1 cellular context compared by ENCODE assay signal in the genomic region with DNA sequence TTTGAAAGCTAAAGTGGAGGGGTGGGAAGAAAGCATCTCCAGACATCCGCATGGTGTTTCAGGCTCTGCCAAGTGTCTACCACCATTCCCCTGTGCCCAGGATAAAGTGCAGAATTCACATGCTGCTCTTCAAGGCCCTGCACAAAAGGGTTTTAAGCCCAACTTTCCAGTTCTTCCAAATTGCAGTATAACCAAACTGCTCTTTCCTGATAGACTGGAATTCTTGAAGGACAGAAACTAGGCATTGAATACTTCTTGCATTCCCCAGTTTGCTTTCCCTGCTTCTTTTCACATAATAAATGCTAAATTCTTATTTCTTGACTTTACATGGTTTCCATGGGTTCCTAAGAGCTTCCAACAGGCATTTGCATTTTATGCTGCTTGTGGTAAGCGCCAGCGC.
A peak's percentile ranks its signal among the peaks of the same experiment; 100 is the strongest.
TF ChIP-seq lines count a peak whose summit lies in the region.

No MANE protein-coding gene starts in this region.

TF ChIP-seq in WTC11, 78 proteins besides CTCF, POLR2A, EP300 and RAD21 (continued from another document):
- TF ChIP-seq, protein P1, sequence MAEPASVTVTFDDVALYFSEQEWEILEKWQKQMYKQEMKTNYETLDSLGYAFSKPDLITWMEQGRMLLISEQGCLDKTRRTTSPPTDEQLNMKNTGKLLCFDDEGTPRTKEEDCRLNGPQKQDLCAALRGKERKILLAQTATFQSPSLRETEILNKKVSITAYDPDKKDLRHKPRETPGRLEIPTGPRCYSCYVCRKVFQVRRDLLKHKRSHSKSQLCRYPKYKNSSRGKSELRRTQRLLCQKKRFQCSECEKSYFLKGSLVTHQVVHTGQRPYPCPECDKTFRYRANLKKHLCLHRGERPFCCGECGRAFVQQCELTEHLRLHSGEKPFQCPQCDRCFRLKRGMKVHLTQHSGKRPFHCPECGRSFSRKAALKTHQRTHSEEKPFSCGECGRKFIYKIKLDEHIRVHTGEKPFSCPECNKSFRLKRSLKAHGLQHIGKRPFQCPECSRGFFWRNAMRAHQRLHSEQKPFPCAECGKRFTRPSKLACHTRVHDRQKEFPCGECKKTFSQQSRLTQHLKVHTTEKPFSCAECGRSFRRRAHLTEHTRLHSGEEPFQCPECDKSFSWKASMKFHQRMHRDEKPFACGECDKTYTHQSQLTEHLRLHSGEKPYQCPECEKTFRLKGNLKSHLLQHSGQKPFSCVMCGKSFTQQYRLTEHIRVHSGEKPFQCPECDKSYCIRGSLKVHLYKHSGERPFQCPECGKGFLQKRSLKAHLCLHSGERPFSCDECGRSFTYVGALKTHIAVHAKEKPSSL (CRISPR knock-in tag; conservative IDR thresholded peaks at IDR 0.05), result 0 out of 2 replicates have a peak, but pooled peaks have one; percentile 13
- TF ChIP-seq, protein P2, sequence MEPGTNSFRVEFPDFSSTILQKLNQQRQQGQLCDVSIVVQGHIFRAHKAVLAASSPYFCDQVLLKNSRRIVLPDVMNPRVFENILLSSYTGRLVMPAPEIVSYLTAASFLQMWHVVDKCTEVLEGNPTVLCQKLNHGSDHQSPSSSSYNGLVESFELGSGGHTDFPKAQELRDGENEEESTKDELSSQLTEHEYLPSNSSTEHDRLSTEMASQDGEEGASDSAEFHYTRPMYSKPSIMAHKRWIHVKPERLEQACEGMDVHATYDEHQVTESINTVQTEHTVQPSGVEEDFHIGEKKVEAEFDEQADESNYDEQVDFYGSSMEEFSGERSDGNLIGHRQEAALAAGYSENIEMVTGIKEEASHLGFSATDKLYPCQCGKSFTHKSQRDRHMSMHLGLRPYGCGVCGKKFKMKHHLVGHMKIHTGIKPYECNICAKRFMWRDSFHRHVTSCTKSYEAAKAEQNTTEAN (CRISPR knock-in tag; IDR thresholded peaks at IDR 0.05), result no peak
- TF ChIP-seq, protein P3, sequence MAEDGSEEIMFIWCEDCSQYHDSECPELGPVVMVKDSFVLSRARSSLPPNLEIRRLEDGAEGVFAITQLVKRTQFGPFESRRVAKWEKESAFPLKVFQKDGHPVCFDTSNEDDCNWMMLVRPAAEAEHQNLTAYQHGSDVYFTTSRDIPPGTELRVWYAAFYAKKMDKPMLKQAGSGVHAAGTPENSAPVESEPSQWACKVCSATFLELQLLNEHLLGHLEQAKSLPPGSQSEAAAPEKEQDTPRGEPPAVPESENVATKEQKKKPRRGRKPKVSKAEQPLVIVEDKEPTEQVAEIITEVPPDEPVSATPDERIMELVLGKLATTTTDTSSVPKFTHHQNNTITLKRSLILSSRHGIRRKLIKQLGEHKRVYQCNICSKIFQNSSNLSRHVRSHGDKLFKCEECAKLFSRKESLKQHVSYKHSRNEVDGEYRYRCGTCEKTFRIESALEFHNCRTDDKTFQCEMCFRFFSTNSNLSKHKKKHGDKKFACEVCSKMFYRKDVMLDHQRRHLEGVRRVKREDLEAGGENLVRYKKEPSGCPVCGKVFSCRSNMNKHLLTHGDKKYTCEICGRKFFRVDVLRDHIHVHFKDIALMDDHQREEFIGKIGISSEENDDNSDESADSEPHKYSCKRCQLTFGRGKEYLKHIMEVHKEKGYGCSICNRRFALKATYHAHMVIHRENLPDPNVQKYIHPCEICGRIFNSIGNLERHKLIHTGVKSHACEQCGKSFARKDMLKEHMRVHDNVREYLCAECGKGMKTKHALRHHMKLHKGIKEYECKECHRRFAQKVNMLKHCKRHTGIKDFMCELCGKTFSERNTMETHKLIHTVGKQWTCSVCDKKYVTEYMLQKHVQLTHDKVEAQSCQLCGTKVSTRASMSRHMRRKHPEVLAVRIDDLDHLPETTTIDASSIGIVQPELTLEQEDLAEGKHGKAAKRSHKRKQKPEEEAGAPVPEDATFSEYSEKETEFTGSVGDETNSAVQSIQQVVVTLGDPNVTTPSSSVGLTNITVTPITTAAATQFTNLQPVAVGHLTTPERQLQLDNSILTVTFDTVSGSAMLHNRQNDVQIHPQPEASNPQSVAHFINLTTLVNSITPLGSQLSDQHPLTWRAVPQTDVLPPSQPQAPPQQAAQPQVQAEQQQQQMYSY (CRISPR knock-in tag; IDR thresholded peaks at IDR 0.05), result 0 out of 2 replicates have a peak, but pooled peaks have one; percentile 42
- TF ChIP-seq NFATC4 (CRISPR knock-in tag; IDR thresholded peaks at IDR 0.05) (no peak), PRRX2 (CRISPR knock-in tag; IDR thresholded peaks at IDR 0.05) (no peak)
- TF ChIP-seq, protein P4, sequence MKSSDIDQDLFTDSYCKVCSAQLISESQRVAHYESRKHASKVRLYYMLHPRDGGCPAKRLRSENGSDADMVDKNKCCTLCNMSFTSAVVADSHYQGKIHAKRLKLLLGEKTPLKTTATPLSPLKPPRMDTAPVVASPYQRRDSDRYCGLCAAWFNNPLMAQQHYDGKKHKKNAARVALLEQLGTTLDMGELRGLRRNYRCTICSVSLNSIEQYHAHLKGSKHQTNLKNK (CRISPR knock-in tag; IDR thresholded peaks at IDR 0.05), result 0 out of 2 replicates have a peak, but pooled peaks have one; percentile 21
